ENCODE assay signal across 16 cellular contexts in the genomic region with DNA sequence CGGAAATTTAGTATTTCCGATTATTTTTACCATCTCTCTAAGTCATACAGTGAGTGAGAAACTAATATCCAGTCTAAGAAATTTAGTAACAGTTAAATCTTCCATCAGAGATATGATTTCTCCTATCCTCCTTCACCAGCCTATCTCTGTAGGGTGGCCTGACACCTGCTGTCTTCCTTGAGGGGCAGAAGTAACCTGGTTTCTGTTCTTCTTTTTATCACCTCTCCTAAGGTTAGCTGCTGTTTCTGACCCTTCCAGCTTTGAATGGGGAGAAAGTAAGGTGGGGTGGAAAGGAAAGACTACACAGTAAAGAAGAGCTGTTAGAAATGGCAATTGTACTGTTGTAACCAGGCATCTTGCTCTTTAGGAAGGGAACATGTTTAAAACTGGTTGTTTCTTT.
"Had no signal": no experiment of that assay in that cellular context is flagged by ENCODE, and none has a peak within 500 bp of the region (broad histone marks: within the 10 kb centered on the region; RNA-seq: fewer than 3 reads in every experiment).

No MANE protein-coding gene starts in this region.

- H3K4me1 ChIP-seq: parathyroid adenoma had no signal

- H3K27me3 Mint-ChIP-seq: activated CD4-positive, alpha-beta memory T cell treated with anti-CD3 and anti-CD28 coated beads, Interleukin-2, amount 10 ng/mL, durations not matched to agents 7 days and 5 days; activated T-cell treated with anti-CD3 and anti-CD28 coated beads, Interleukin-2, amount 50 U/mL, for 24 hours; effector memory CD8-positive, alpha-beta T cell; memory B cell had no signal

- H3K27ac Mint-ChIP-seq: activated CD4-positive, alpha-beta memory T cell treated with anti-CD3 and anti-CD28 coated beads, Interleukin-2, amount 10 ng/mL, durations not matched to agents 7 days and 5 days; activated T-cell treated with anti-CD3 and anti-CD28 coated beads, Interleukin-2, amount 50 U/mL, for 24 hours; effector memory CD8-positive, alpha-beta T cell; memory B cell; natural killer cell had no signal

- H3K4me1 Mint-ChIP-seq: activated CD4-positive, alpha-beta memory T cell treated with anti-CD3 and anti-CD28 coated beads, Interleukin-2, amount 10 ng/mL, durations not matched to agents 7 days and 5 days; memory B cell; natural killer cell had no signal

- H3K36me3 ChIP-seq: neutrophil, thoracic aorta had no signal

- H3K4me3 Mint-ChIP-seq: activated CD4-positive, alpha-beta memory T cell treated with anti-CD3 and anti-CD28 coated beads, Interleukin-2, amount 10 ng/mL, durations not matched to agents 7 days and 5 days; activated T-cell treated with anti-CD3 and anti-CD28 coated beads, Interleukin-2, amount 50 U/mL, for 24 hours; effector memory CD8-positive, alpha-beta T cell; memory B cell; natural killer cell had no signal

- H3K27me3 ChIP-seq: neutrophil had no signal

- H3K27ac ChIP-seq: neutrophil, parathyroid adenoma, thoracic aorta, VCaP had no signal

- H3K36me3 Mint-ChIP-seq: memory B cell, natural killer cell had no signal

- H3K4me3 ChIP-seq: thoracic aorta had no signal

- DNase-seq: activated CD4-positive, alpha-beta memory T cell treated with anti-CD3 and anti-CD28 coated beads, Interleukin-2, amount 10 ng/mL, durations not matched to agents 7 days and 5 days; activated naive CD4-positive, alpha-beta T cell treated with anti-CD3 and anti-CD28 coated beads, Interleukin-2, amount 50 U/mL, for 16 hours; activated T-cell treated with anti-CD3 and anti-CD28 coated beads, Interleukin-2, amount 50 U/mL, for 24 hours; dermis blood vessel endothelial cell; effector memory CD8-positive, alpha-beta T cell; foreskin melanocyte; kidney glomerular epithelial cell; left ventricle myocardium superior; natural killer cell; stimulated activated CD4-positive, alpha-beta T cell treated with anti-CD3 and anti-CD28 coated beads, Interleukin-12 subunit alpha, Interleukin-12 subunit beta, amount 100 ng/mL, for 4 hours; stimulated activated CD4-positive, alpha-beta T cell treated with anti-CD3 and anti-CD28 coated beads, Interleukin-2, amount 100 ng/mL, for 24 hours had no signal

- ATAC-seq: effector memory CD8-positive, alpha-beta T cell; left ventricle myocardium superior; natural killer cell had no signal

- H3K9me3 ChIP-seq: neutrophil, thoracic aorta had no signal
